ENCODE assay signal across 8 cellular contexts in genomic region chr11:34359548-34359891, GRCh38. TPM values are rescaled to one million over a fixed set of nuclear protein-coding genes. Genes with fewer than 3 reads are reported as not detected.
DNase-seq lines count a peak whose midpoint lies in the region; ATAC-seq and TF ChIP-seq lines count a peak whose summit lies in the region.

No MANE protein-coding gene starts in this region.

- H3K27me3 Mint-ChIP-seq in CD14-positive monocyte (ENCODE audit: low read depth in 3 of 3), result peaks cover 16 to 32% (median 25%) of the 10 kb centered on the region in 3 donors
- peaks cover 30% of the 10 kb centered on the region for H3K27me3 Mint-ChIP-seq in IgD-negative memory B cell
- H3K27me3 Mint-ChIP-seq in central memory CD8-positive, alpha-beta T cell, result peaks cover 70% of the 10 kb centered on the region
- peaks cover 26 to 48% of the 10 kb centered on the region in 2 donors for H3K27me3 Mint-ChIP-seq in natural killer cell treated with Interleukin-12 subunit alpha and Interleukin-12 subunit beta and Interleukin-15 and Interleukin-18, amount 100 ng/mL, for 72 hours

- H3K27me3 ChIP-seq in tibial artery, result peaks cover 0 to 2% of the 10 kb centered on the region in 2 donors

- DNase-seq in CD14-positive monocyte (ENCODE audit: low spot score) (no peak), tibial artery (no peak), head of caudate nucleus (no peak), NCI-H187 (lab: John Stamatoyannopoulos, UW) (no peak)
- DNase-seq in central memory CD8-positive, alpha-beta T cell (ENCODE audit: low spot score in 2 of 2), result no peak
- DNase-seq in natural killer cell treated with Interleukin-12 subunit alpha and Interleukin-12 subunit beta and Interleukin-15 and Interleukin-18, amount 100 ng/mL, for 72 hours (ENCODE audit: low spot score), result no peak
- DNase-seq in stimulated activated CD4-positive, alpha-beta T cell treated with anti-CD3 and anti-CD28 coated beads, Interleukin-15, amount 100 ng/mL, for 24 hours, result no peak

- peaks cover 33% of the 10 kb centered on the region for H3K4me1 Mint-ChIP-seq in CD14-positive monocyte
- peaks cover 8 to 14% (median 12%) of the 10 kb centered on the region in 3 donors for H3K4me1 Mint-ChIP-seq in IgD-negative memory B cell
- H3K4me1 Mint-ChIP-seq in central memory CD8-positive, alpha-beta T cell, result peaks cover 23% of the 10 kb centered on the region
- peaks cover 29 to 30% of the 10 kb centered on the region in 2 donors for H3K4me1 Mint-ChIP-seq in natural killer cell treated with Interleukin-12 subunit alpha and Interleukin-12 subunit beta and Interleukin-15 and Interleukin-18, amount 100 ng/mL, for 72 hours (ENCODE audit: low read depth in 2 of 2)

- H3K9me3 Mint-ChIP-seq in CD14-positive monocyte (peaks cover 0 to 4% (median 0%) of the 10 kb centered on the region in 7 donors), IgD-negative memory B cell (no peaks in the 10 kb centered on the region)
- no peaks in the 10 kb centered on the region for H3K9me3 Mint-ChIP-seq in central memory CD8-positive, alpha-beta T cell
- H3K9me3 Mint-ChIP-seq in natural killer cell treated with Interleukin-12 subunit alpha and Interleukin-12 subunit beta and Interleukin-15 and Interleukin-18, amount 100 ng/mL, for 72 hours, result no peaks in the 10 kb centered on the region

- no peak for ATAC-seq in central memory CD8-positive, alpha-beta T cell (replicated peaks; ENCODE audit: extremely low read depth, poor library complexity, severe bottlenecking)
- ATAC-seq in natural killer cell treated with Interleukin-12 subunit alpha and Interleukin-12 subunit beta and Interleukin-15 and Interleukin-18, amount 100 ng/mL, for 72 hours, result no peak

- H3K27ac ChIP-seq in tibial artery, result peak overlapping the region in 1 of 2 donors; percentile 76

- peaks cover 0 to 29% (median 24%) of the 10 kb centered on the region in 4 donors for H3K4me1 ChIP-seq in tibial artery

- no peaks in the 10 kb centered on the region for H3K9me3 ChIP-seq in tibial artery

- intact Hi-C loops in CD14-positive monocyte (cut with micrococcal nuclease) (loop anchor here (1.0 to 10.0 kb wide), 10 partner anchors 52 to 495 kb away; partner anchors contain the start of gene NAT10 (in 1 of the 2)), tibial artery (cut with DNase I; ENCODE audit: low total_unique reads) (loop anchor here (2.0 to 10.0 kb wide), 3 partner anchors 92 to 305 kb away; partner anchors contain the start of gene CAPRIN1), head of caudate nucleus (cut with DNase I) (loop anchor here (1.0 to 5.0 kb wide), 3 partner anchors 92 to 252 kb away; partner anchors contain the start of gene NAT10)

- no peaks in the 10 kb centered on the region for H3K36me3 ChIP-seq in tibial artery

- H3K4me3 Mint-ChIP-seq in CD14-positive monocyte (peak overlapping the region; percentile 82 to 97), IgD-negative memory B cell (peak overlapping the region; percentile 87 to 96 (median 92))
- H3K4me3 Mint-ChIP-seq in central memory CD8-positive, alpha-beta T cell, result peak overlapping the region; percentile 84
- H3K4me3 Mint-ChIP-seq in natural killer cell treated with Interleukin-12 subunit alpha and Interleukin-12 subunit beta and Interleukin-15 and Interleukin-18, amount 100 ng/mL, for 72 hours, result peak overlapping the region; percentile 82

- H3K36me3 Mint-ChIP-seq in CD14-positive monocyte, result peaks cover 6 to 18% of the 10 kb centered on the region in 2 donors
- H3K36me3 Mint-ChIP-seq in IgD-negative memory B cell, result no peaks in the 10 kb centered on the region
- peaks cover 15% of the 10 kb centered on the region for H3K36me3 Mint-ChIP-seq in central memory CD8-positive, alpha-beta T cell (ENCODE audit: insufficient read depth)
- H3K36me3 Mint-ChIP-seq in natural killer cell treated with Interleukin-12 subunit alpha and Interleukin-12 subunit beta and Interleukin-15 and Interleukin-18, amount 100 ng/mL, for 72 hours, result peaks cover 7% of the 10 kb centered on the region

- TF ChIP-seq CTCF in CD14-positive monocyte (IDR thresholded peaks at IDR 0.05) (peak; percentile 82), tibial artery (IDR thresholded peaks at IDR 0.05) (peak in 1 of 2 experiments; percentile 10)

- peak overlapping the region in 1 of 7 donors; percentile 88 for H3K27ac Mint-ChIP-seq in CD14-positive monocyte
- peak overlapping the region; percentile 1 to 96 (median 77) for H3K27ac Mint-ChIP-seq in IgD-negative memory B cell
- no peak overlapping the region for H3K27ac Mint-ChIP-seq in central memory CD8-positive, alpha-beta T cell (ENCODE audit: low read depth)
- H3K27ac Mint-ChIP-seq in natural killer cell treated with Interleukin-12 subunit alpha and Interleukin-12 subunit beta and Interleukin-15 and Interleukin-18, amount 100 ng/mL, for 72 hours, result no peak overlapping the region

- H3K4me3 ChIP-seq in tibial artery, result peak overlapping the region in 1 of 2 donors; percentile 85

RNA-seq across cellular contexts. Expression of gene ABTB2, which starts 1.7 kb away (rescaled TPM):
- polyA plus RNA-seq in CD14-positive monocyte (under 1 TPM; 0.25 to 0.26 TPM), IgD-negative memory B cell (0.04 TPM)
- total RNA-seq in natural killer cell treated with Interleukin-12 subunit alpha and Interleukin-12 subunit beta and Interleukin-15 and Interleukin-18, amount 100 ng/mL, for 72 hours, result 10 to 100 TPM; 12.2 to 30.3 TPM

Comparison
In these comparisons a context has a peak if more than half of its experiments do, and no peak if none do; other contexts are left out.
1. H3K27ac Mint-ChIP-seq: peak in IgD-negative memory B cell (3 of 3); none in central memory CD8-positive, alpha-beta T cell (single experiment) and natural killer cell treated with Interleukin-12 subunit alpha and Interleukin-12 subunit beta and Interleukin-15 and Interleukin-18, amount 100 ng/mL, for 72 hours (0 of 2).
2. Peak in every context shown above with its lines, with median percentiles within 50 percentile points of each other: H3K4me3 Mint-ChIP-seq.